Comparison of ENCODE assay signal across 14 cellular contexts in the genomic region with DNA sequence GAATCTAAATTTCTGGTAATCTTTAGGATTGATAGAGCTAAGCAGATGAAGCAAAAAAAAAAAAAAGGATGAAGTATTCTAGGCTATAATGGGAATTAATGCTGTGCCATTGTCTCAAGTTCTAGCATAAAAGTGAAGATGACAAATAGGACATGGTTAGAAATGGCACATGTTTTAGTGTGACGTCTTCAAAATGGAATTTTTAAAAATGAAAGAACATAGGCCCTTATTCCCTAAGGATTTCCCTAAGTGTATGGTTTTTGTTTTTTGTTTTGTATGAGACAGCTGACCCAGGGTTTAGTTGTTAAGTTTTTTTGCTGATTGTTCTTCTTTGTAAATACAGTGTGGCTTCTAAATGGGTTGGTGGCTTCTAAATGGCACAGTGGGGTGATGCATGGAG. TPM values are rescaled to one million over a fixed set of nuclear protein-coding genes. Genes with fewer than 3 reads are reported as not detected.
DNase-seq lines count a peak whose midpoint lies in the region; ATAC-seq and TF ChIP-seq lines count a peak whose summit lies in the region.
"Had no signal": no experiment of that assay in that cellular context is flagged by ENCODE, and none has a peak within 500 bp of the region (broad histone marks: within the 10 kb centered on the region; RNA-seq: fewer than 3 reads in every experiment).

No MANE protein-coding gene starts in this region.

- peak overlapping the region; percentile 12 for H3K27ac Mint-ChIP-seq in activated T-cell treated with anti-CD3 and anti-CD28 coated beads, Interleukin-2, amount 50 U/mL, for 72 hours
- H3K27ac Mint-ChIP-seq: activated CD4-positive, alpha-beta T cell treated with anti-CD3 and anti-CD28 coated beads, Interleukin-2, amount 10 ng/mL, durations not matched to agents 24 days and 14 days had no signal

- DNase-seq in activated T-cell treated with anti-CD3 and anti-CD28 coated beads, Interleukin-2, amount 50 U/mL, for 72 hours, result no peak
- no peak for DNase-seq in activated T-cell treated with anti-CD3 and anti-CD28 coated beads, Interleukin-2, amount 50 U/mL, for 4 hours
- DNase-seq in LHCN-M2 (ENCODE audit: low read depth) (peak; percentile 89), fibroblast of gingiva (ENCODE audit: low read depth) (peak; percentile 50), gastrocnemius medialis (no peak), DMS114 treated with DMSO at 0.1 percent for 48 hours (lab: John Stamatoyannopoulos, UW; ENCODE audit: unreplicated experiment) (no peak), tibial artery (no peak)
- DNase-seq: activated CD4-positive, alpha-beta T cell treated with anti-CD3 and anti-CD28 coated beads, Interleukin-2, amount 10 ng/mL, durations not matched to agents 24 days and 14 days; hippocampal formation; MV-4-11; NCI-H2081 treated with DMSO at 0.1 percent for 48 hours; NCI-H526; stimulated activated CD4-positive, alpha-beta T cell treated with anti-CD3 and anti-CD28 coated beads, Interleukin-1b, Interleukin-23, amount 100 ng/mL, for 48 hours had no signal

- peak overlapping the region in 1 of 2 donors; percentile 2 for H3K4me3 Mint-ChIP-seq in activated T-cell treated with anti-CD3 and anti-CD28 coated beads, Interleukin-2, amount 50 U/mL, for 72 hours
- H3K4me3 Mint-ChIP-seq in activated T-cell treated with anti-CD3 and anti-CD28 coated beads, Interleukin-2, amount 50 U/mL, for 4 hours, result no peak overlapping the region
- H3K4me3 Mint-ChIP-seq: activated CD4-positive, alpha-beta T cell treated with anti-CD3 and anti-CD28 coated beads, Interleukin-2, amount 10 ng/mL, durations not matched to agents 24 days and 14 days had no signal

- TF ChIP-seq POLR2A in gastrocnemius medialis (IDR thresholded peaks at IDR 0.05), result no peak

- H3K27me3 Mint-ChIP-seq in activated T-cell treated with anti-CD3 and anti-CD28 coated beads, Interleukin-2, amount 50 U/mL, for 72 hours (ENCODE audit: low read depth), result no peaks in the 10 kb centered on the region
- no peaks in the 10 kb centered on the region for H3K27me3 Mint-ChIP-seq in activated T-cell treated with anti-CD3 and anti-CD28 coated beads, Interleukin-2, amount 50 U/mL, for 4 hours (ENCODE audit: low read depth)

- peak overlapping the region in 2 of 4 donors; percentile 17 to 37 for H3K4me3 ChIP-seq in gastrocnemius medialis
- H3K4me3 ChIP-seq in tibial artery, result no peak overlapping the region

- H3K4me1 Mint-ChIP-seq in activated T-cell treated with anti-CD3 and anti-CD28 coated beads, Interleukin-2, amount 50 U/mL, for 72 hours (ENCODE audit: low read depth), result peaks cover 81% of the 10 kb centered on the region
- H3K4me1 Mint-ChIP-seq in activated T-cell treated with anti-CD3 and anti-CD28 coated beads, Interleukin-2, amount 50 U/mL, for 4 hours (ENCODE audit: low read depth), result peaks cover 91% of the 10 kb centered on the region

- intact Hi-C loops in gastrocnemius medialis (cut with DNase I; ENCODE audit: low total_unique reads), result loop anchor here (10.0 kb wide), 1 partner anchor 424 kb away; no protein-coding TSS in a partner anchor
- intact Hi-C loops in tibial artery (cut with DNase I; ENCODE audit: low total_unique reads), result no loop called here

- in situ Hi-C loops in gastrocnemius medialis (cut with MboI; ENCODE audit: low sequenced_read_pairs in 4 of 4), result no loop called here

- H3K36me3 ChIP-seq in gastrocnemius medialis, result peaks cover 0 to 4% of the 10 kb centered on the region in 2 donors
- H3K36me3 ChIP-seq in tibial artery, result peaks cover 0 to 4% (median 0%) of the 10 kb centered on the region in 3 donors

- H3K36me3 Mint-ChIP-seq in activated T-cell treated with anti-CD3 and anti-CD28 coated beads, Interleukin-2, amount 50 U/mL, for 72 hours (ENCODE audit: insufficient read depth in 2 of 2), result peaks cover 2 to 6% of the 10 kb centered on the region in 2 donors
- peaks cover 4% of the 10 kb centered on the region for H3K36me3 Mint-ChIP-seq in activated T-cell treated with anti-CD3 and anti-CD28 coated beads, Interleukin-2, amount 50 U/mL, for 4 hours (ENCODE audit: insufficient read depth)

- no peaks in the 10 kb centered on the region for H3K9me3 ChIP-seq in gastrocnemius medialis
- no peaks in the 10 kb centered on the region for H3K9me3 ChIP-seq in tibial artery

- peak overlapping the region in 3 of 4 donors; percentile 44 to 58 (median 54) for H3K27ac ChIP-seq in gastrocnemius medialis
- H3K27ac ChIP-seq in tibial artery, result peak overlapping the region in 1 of 2 donors; percentile 92

- H3K9me3 Mint-ChIP-seq in activated T-cell treated with anti-CD3 and anti-CD28 coated beads, Interleukin-2, amount 50 U/mL, for 72 hours, result no peaks in the 10 kb centered on the region
- no peaks in the 10 kb centered on the region for H3K9me3 Mint-ChIP-seq in activated T-cell treated with anti-CD3 and anti-CD28 coated beads, Interleukin-2, amount 50 U/mL, for 4 hours
- H3K9me3 Mint-ChIP-seq: activated CD4-positive, alpha-beta T cell treated with anti-CD3 and anti-CD28 coated beads, Interleukin-2, amount 10 ng/mL, durations not matched to agents 24 days and 14 days had no signal

- H3K4me1 ChIP-seq in gastrocnemius medialis, result peaks cover 77 to 95% of the 10 kb centered on the region in 2 donors
- peaks cover 0 to 64% (median 19%) of the 10 kb centered on the region in 4 donors for H3K4me1 ChIP-seq in tibial artery

- H3K27me3 ChIP-seq in gastrocnemius medialis (no peaks in the 10 kb centered on the region), tibial artery (no peaks in the 10 kb centered on the region)

- TF ChIP-seq CTCF in gastrocnemius medialis (IDR thresholded peaks at IDR 0.05 in 4 of 5, conservative IDR thresholded peaks at IDR 0.05 in 1 of 5) (no peak), tibial artery (IDR thresholded peaks at IDR 0.05) (no peak)

- ATAC-seq in activated T-cell treated with anti-CD3 and anti-CD28 coated beads, Interleukin-2, amount 50 U/mL, for 72 hours (replicated peaks in 1 of 2), result no peak
- ATAC-seq in activated T-cell treated with anti-CD3 and anti-CD28 coated beads, Interleukin-2, amount 50 U/mL, for 4 hours, result no peak
- ATAC-seq in gastrocnemius medialis (no peak), GM19452 (IDR thresholded peaks at IDR 0.05; ENCODE audit: unreplicated experiment) (no peak)

RNA-seq across cellular contexts. Expression of a gene that starts 7.1 kb away (rescaled TPM):
- 10 to 100 TPM; 35.3 to 38.5 TPM for total RNA-seq in activated T-cell treated with anti-CD3 and anti-CD28 coated beads, Interleukin-2, amount 50 U/mL, for 72 hours
- total RNA-seq in activated T-cell treated with anti-CD3 and anti-CD28 coated beads, Interleukin-2, amount 50 U/mL, for 4 hours, result 10 to 100 TPM; 13.4 to 18.9 (median 14.1) TPM
- total RNA-seq in LHCN-M2 (2014; rRNA removed) (48.4 and 48.8 TPM in 2 replicates), gastrocnemius medialis (10 to 100 TPM; 30.1 to 64.6 (median 43.4) TPM)
- 26.7 TPM for polyA plus RNA-seq in LHCN-M2 (2012)

Comparison
In these comparisons a context has a peak if more than half of its experiments do, and no peak if none do; other contexts are left out.
1. DNase-seq: peak in LHCN-M2 (single experiment) and fibroblast of gingiva (single experiment); none in activated T-cell treated with anti-CD3 and anti-CD28 coated beads, Interleukin-2, amount 50 U/mL, for 72 hours (0 of 2), activated T-cell treated with anti-CD3 and anti-CD28 coated beads, Interleukin-2, amount 50 U/mL, for 4 hours (single experiment), gastrocnemius medialis (0 of 2), DMS114 treated with DMSO at 0.1 percent for 48 hours (single experiment) and tibial artery (0 of 2).